Comparison of ENCODE assay signal across 15 cellular contexts in genomic region chr6:163731215-163732013, GRCh38.
"Had no signal": no experiment of that assay in that cellular context is flagged by ENCODE, and none has a peak within 500 bp of the region (broad histone marks: within the 10 kb centered on the region; RNA-seq: fewer than 3 reads in every experiment).

No MANE protein-coding gene starts in this region.

- H3K36me3 Mint-ChIP-seq: memory B cell had no signal

- DNase-seq: activated CD8-positive, alpha-beta T cell treated with anti-CD3 and anti-CD28 coated beads for 36 hours; activated naive CD4-positive, alpha-beta T cell treated with anti-CD3 and anti-CD28 coated beads for 36 hours; caudate nucleus; colonic mucosa; effector CD4-positive, alpha-beta T cell; foreskin melanocyte; heart left ventricle; T-helper 17 cell; uterus had no signal

- H3K27ac ChIP-seq: adrenal gland, colonic mucosa, heart left ventricle, skin epidermis, uterus, VCaP had no signal

- H3K9me3 ChIP-seq: adrenal gland, colonic mucosa, heart left ventricle, uterus had no signal

- ATAC-seq: activated CD8-positive, alpha-beta T cell treated with anti-CD3 and anti-CD28 coated beads for 36 hours; T-helper 17 cell had no signal

- H3K9me3 Mint-ChIP-seq: activated CD8-positive, alpha-beta T cell treated with anti-CD3 and anti-CD28 coated beads for 36 hours; activated naive CD4-positive, alpha-beta T cell treated with anti-CD3 and anti-CD28 coated beads for 36 hours; activated T-helper 1 cell treated with anti-CD3 and anti-CD28 coated beads, Interleukin-12 subunit alpha, Interleukin-12 subunit beta, Interleukin-2, Interleukin-4 antibody, amounts not matched to agents 30 ng/mL and 10 ng/mL and 1 ng/mL, durations not matched to agents 14 hours and 24 hours and 36 hours; memory B cell; nephron had no signal

- H3K4me3 ChIP-seq: adrenal gland, colonic mucosa, heart left ventricle, skin epidermis, uterus had no signal

- H3K27ac Mint-ChIP-seq: activated CD8-positive, alpha-beta T cell treated with anti-CD3 and anti-CD28 coated beads for 36 hours; activated naive CD4-positive, alpha-beta T cell treated with anti-CD3 and anti-CD28 coated beads for 36 hours; activated T-helper 1 cell treated with anti-CD3 and anti-CD28 coated beads, Interleukin-12 subunit alpha, Interleukin-12 subunit beta, Interleukin-2, Interleukin-4 antibody, amounts not matched to agents 30 ng/mL and 10 ng/mL and 1 ng/mL, durations not matched to agents 14 hours and 24 hours and 36 hours; memory B cell; T-helper 17 cell had no signal

- H3K4me1 ChIP-seq: colonic mucosa, uterus had no signal

- H3K27me3 ChIP-seq: adrenal gland, colonic mucosa, heart left ventricle, uterus had no signal

- H3K4me3 Mint-ChIP-seq: activated CD8-positive, alpha-beta T cell treated with anti-CD3 and anti-CD28 coated beads for 36 hours; activated naive CD4-positive, alpha-beta T cell treated with anti-CD3 and anti-CD28 coated beads for 36 hours; activated T-helper 1 cell treated with anti-CD3 and anti-CD28 coated beads, Interleukin-12 subunit alpha, Interleukin-12 subunit beta, Interleukin-2, Interleukin-4 antibody, amounts not matched to agents 30 ng/mL and 10 ng/mL and 1 ng/mL, durations not matched to agents 14 hours and 24 hours and 36 hours; memory B cell; T-helper 17 cell had no signal

- H3K36me3 ChIP-seq: adrenal gland, colonic mucosa, heart left ventricle, uterus had no signal

- H3K27me3 Mint-ChIP-seq: activated CD8-positive, alpha-beta T cell treated with anti-CD3 and anti-CD28 coated beads for 36 hours; memory B cell had no signal
